In genomic region chr6:151493495-151494234, GRCh38 we compare ENCODE assay signal across 1 cellular context.
A peak's percentile ranks its signal among the peaks of the same experiment; 100 is the strongest.
TF ChIP-seq lines count a peak whose summit lies in the region.

A gene with protein sequence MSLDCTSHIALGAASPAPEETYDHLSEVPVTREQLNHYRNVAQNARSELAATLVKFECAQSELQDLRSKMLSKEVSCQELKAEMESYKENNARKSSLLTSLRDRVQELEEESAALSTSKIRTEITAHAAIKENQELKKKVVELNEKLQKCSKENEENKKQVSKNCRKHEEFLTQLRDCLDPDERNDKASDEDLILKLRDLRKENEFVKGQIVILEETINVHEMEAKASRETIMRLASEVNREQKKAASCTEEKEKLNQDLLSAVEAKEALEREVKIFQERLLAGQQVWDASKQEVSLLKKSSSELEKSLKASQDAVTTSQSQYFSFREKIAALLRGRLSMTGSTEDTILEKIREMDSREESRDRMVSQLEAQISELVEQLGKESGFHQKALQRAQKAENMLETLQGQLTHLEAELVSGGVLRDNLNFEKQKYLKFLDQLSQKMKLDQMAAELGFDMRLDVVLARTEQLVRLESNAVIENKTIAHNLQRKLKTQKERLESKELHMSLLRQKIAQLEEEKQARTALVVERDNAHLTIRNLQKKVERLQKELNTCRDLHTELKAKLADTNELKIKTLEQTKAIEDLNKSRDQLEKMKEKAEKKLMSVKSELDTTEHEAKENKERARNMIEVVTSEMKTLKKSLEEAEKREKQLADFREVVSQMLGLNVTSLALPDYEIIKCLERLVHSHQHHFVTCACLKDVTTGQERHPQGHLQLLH (plus strand): TSS chr6:151494017. CDS start chr6:151494129, 112 bp downstream.

TF ChIP-seq in HepG2, 621 proteins besides CTCF, POLR2A, EP300 and RAD21 (continued from another document and continues in another):
- TF ChIP-seq ZNF747 (CRISPR knock-in tag; IDR thresholded peaks at IDR 0.05; ENCODE audit: borderline replicate concordance), result peak; percentile 73
- no peak for TF ChIP-seq ZNF33B (CRISPR knock-in tag; IDR thresholded peaks at IDR 0.05)
- TF ChIP-seq DNMT1 (CRISPR knock-in tag; IDR thresholded peaks at IDR 0.05), result peak; percentile 55; the same call in 1 of the 2 replicates
- no peak for TF ChIP-seq FOXA1 (IDR thresholded peaks at IDR 0.05)
- no peak; the same call in none of the 2 replicates for TF ChIP-seq FOXA1 (CRISPR knock-in tag; IDR thresholded peaks at IDR 0.05)
- TF ChIP-seq, protein P1, sequence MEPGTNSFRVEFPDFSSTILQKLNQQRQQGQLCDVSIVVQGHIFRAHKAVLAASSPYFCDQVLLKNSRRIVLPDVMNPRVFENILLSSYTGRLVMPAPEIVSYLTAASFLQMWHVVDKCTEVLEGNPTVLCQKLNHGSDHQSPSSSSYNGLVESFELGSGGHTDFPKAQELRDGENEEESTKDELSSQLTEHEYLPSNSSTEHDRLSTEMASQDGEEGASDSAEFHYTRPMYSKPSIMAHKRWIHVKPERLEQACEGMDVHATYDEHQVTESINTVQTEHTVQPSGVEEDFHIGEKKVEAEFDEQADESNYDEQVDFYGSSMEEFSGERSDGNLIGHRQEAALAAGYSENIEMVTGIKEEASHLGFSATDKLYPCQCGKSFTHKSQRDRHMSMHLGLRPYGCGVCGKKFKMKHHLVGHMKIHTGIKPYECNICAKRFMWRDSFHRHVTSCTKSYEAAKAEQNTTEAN (CRISPR knock-in tag; conservative IDR thresholded peaks at IDR 0.05), result peak; percentile 80; the same call in 1 of the 2 replicates
- no peak for TF ChIP-seq NPAS2 (CRISPR knock-in tag; IDR thresholded peaks at IDR 0.05; ENCODE audit: borderline replicate concordance)
- no peak for TF ChIP-seq ZNF672 (CRISPR knock-in tag; IDR thresholded peaks at IDR 0.05)
- no peak for TF ChIP-seq FOXP4 (CRISPR knock-in tag; IDR thresholded peaks at IDR 0.05)
- no peak for TF ChIP-seq REL (CRISPR knock-in tag; conservative IDR thresholded peaks at IDR 0.05)
- TF ChIP-seq HOXA3 (CRISPR knock-in tag; IDR thresholded peaks at IDR 0.05), result peak; percentile 31
- no peak for TF ChIP-seq TOE1 (CRISPR knock-in tag; IDR thresholded peaks at IDR 0.05)
- no peak for TF ChIP-seq TAF15 (IDR thresholded peaks at IDR 0.05; ENCODE audit: low read depth, low read length, poor library complexity, severe bottlenecking)
- TF ChIP-seq NR2F2 (IDR thresholded peaks at IDR 0.05; ENCODE audit: borderline replicate concordance, low read depth), result no peak
- TF ChIP-seq ZBTB44 (CRISPR knock-in tag; IDR thresholded peaks at IDR 0.05), result 0 out of 2 replicates have a peak, but pooled peaks have one; percentile 36
- TF ChIP-seq BORCS8-MEF2B (CRISPR knock-in tag; IDR thresholded peaks at IDR 0.05), result no peak
- peak; percentile 31; the same call in 1 of the 2 replicates for TF ChIP-seq ZNF704 (CRISPR knock-in tag; IDR thresholded peaks at IDR 0.05; ENCODE audit: borderline replicate concordance)
- TF ChIP-seq ZNF883 (CRISPR knock-in tag; IDR thresholded peaks at IDR 0.05; ENCODE audit: not compliant biosample characterization), result no peak
- TF ChIP-seq, protein P2, sequence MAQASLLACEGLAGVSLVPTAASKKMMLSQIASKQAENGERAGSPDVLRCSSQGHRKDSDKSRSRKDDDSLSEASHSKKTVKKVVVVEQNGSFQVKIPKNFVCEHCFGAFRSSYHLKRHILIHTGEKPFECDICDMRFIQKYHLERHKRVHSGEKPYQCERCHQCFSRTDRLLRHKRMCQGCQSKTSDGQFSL (CRISPR knock-in tag; IDR thresholded peaks at IDR 0.05), result peak; percentile 43; the same call in 1 of the 2 replicates
- peak; percentile 91 for TF ChIP-seq KLF13 (CRISPR knock-in tag; IDR thresholded peaks at IDR 0.05)
- TF ChIP-seq MBD4 (IDR thresholded peaks at IDR 0.05; ENCODE audit: borderline replicate concordance, low read length), result no peak
- no peak for TF ChIP-seq HES4 (CRISPR knock-in tag; IDR thresholded peaks at IDR 0.05; ENCODE audit: borderline replicate concordance)
- TF ChIP-seq FOSL2 (CRISPR knock-in tag; IDR thresholded peaks at IDR 0.05), result no peak; the same call in 1 of the 2 replicates
- no peak for TF ChIP-seq EEA1 (CRISPR knock-in tag; IDR thresholded peaks at IDR 0.05; ENCODE audit: borderline replicate concordance)
- TF ChIP-seq YEATS4 (CRISPR knock-in tag; IDR thresholded peaks at IDR 0.05; ENCODE audit: borderline replicate concordance), result peak; percentile 78
- TF ChIP-seq IKZF4 (CRISPR knock-in tag; IDR thresholded peaks at IDR 0.05; ENCODE audit: borderline replicate concordance, low read depth, not compliant biosample characterization), result no peak
- TF ChIP-seq ZNF331 (CRISPR knock-in tag; IDR thresholded peaks at IDR 0.05), result no peak
- TF ChIP-seq ZNF687 (CRISPR knock-in tag; IDR thresholded peaks at IDR 0.05), result peak; percentile 82
- TF ChIP-seq PHF20 (CRISPR knock-in tag; IDR thresholded peaks at IDR 0.05), result peak; percentile 55
- TF ChIP-seq REPIN1 (CRISPR knock-in tag; IDR thresholded peaks at IDR 0.05; ENCODE audit: borderline replicate concordance, low read depth), result no peak
- TF ChIP-seq SIN3A (IDR thresholded peaks at IDR 0.05; ENCODE audit: borderline replicate concordance, low read depth, low read length), result peak; percentile 85; the same call in 1 of the 2 replicates
- TF ChIP-seq ZNF768 (CRISPR knock-in tag; IDR thresholded peaks at IDR 0.05), result no peak; the same call in 1 of the 2 replicates
- no peak for TF ChIP-seq ARID3A (IDR thresholded peaks at IDR 0.05; ENCODE audit: low read depth, low read length)
- no peak; the same call in 1 of the 2 replicates for TF ChIP-seq RXRB (CRISPR knock-in tag; IDR thresholded peaks at IDR 0.05; ENCODE audit: borderline replicate concordance)
- TF ChIP-seq ZNF30 (CRISPR knock-in tag; IDR thresholded peaks at IDR 0.05), result no peak
- peak; percentile 95 for TF ChIP-seq ZNF567 (CRISPR knock-in tag; IDR thresholded peaks at IDR 0.05; ENCODE audit: borderline replicate concordance)
- TF ChIP-seq, protein P3, sequence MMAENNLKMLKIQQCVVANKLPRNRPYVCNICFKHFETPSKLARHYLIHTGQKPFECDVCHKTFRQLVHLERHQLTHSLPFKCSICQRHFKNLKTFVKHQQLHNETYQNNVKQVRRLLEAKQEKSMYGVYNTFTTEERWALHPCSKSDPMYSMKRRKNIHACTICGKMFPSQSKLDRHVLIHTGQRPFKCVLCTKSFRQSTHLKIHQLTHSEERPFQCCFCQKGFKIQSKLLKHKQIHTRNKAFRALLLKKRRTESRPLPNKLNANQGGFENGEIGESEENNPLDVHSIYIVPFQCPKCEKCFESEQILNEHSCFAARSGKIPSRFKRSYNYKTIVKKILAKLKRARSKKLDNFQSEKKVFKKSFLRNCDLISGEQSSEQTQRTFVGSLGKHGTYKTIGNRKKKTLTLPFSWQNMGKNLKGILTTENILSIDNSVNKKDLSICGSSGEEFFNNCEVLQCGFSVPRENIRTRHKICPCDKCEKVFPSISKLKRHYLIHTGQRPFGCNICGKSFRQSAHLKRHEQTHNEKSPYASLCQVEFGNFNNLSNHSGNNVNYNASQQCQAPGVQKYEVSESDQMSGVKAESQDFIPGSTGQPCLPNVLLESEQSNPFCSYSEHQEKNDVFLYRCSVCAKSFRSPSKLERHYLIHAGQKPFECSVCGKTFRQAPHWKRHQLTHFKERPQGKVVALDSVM (CRISPR knock-in tag; IDR thresholded peaks at IDR 0.05), result peak; percentile 86
- TF ChIP-seq HMGA1 (CRISPR knock-in tag; conservative IDR thresholded peaks at IDR 0.05), result no peak
- TF ChIP-seq DMAP1 (CRISPR knock-in tag; IDR thresholded peaks at IDR 0.05), result peak; percentile 54; the same call in 1 of the 2 replicates
- TF ChIP-seq ZBTB1 (CRISPR knock-in tag; IDR thresholded peaks at IDR 0.05; ENCODE audit: borderline replicate concordance), result no peak
- TF ChIP-seq ZC3H4 (CRISPR knock-in tag; IDR thresholded peaks at IDR 0.05; ENCODE audit: borderline replicate concordance), result no peak
- no peak for TF ChIP-seq KDM1A (CRISPR knock-in tag; IDR thresholded peaks at IDR 0.05)
- TF ChIP-seq, protein P4, sequence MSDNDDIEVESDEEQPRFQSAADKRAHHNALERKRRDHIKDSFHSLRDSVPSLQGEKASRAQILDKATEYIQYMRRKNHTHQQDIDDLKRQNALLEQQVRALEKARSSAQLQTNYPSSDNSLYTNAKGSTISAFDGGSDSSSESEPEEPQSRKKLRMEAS (IDR thresholded peaks at IDR 0.05), result peak; percentile 68; the same call in 1 of the 2 replicates
- no peak for TF ChIP-seq SNRNP70 (IDR thresholded peaks at IDR 0.05; ENCODE audit: low read depth, low read length)
- TF ChIP-seq ISL2 (CRISPR knock-in tag; IDR thresholded peaks at IDR 0.05), result no peak; the same call in 1 of the 2 replicates
- TF ChIP-seq MAFK (conservative IDR thresholded peaks at IDR 0.05 in 1 of 2, IDR thresholded peaks at IDR 0.05 in 1 of 2; ENCODE audit: low read length in 2 of 2), result peak; percentile 25 to 29; a peak in 2 of 4 replicates
- TF ChIP-seq GPBP1L1 (CRISPR knock-in tag; IDR thresholded peaks at IDR 0.05), result no peak
